In genomic region chr19:3316659-3317207, GRCh38 we compare ENCODE assay signal across 2 cellular contexts.
TF ChIP-seq lines count a peak whose summit lies in the region.

No MANE protein-coding gene starts in this region.

TF ChIP-seq in SK-N-SH, 30 proteins besides CTCF, POLR2A, EP300 and RAD21:
- TF ChIP-seq RXRA (IDR thresholded peaks at IDR 0.05; ENCODE audit: borderline replicate concordance, low read depth): no peak
- no peak for TF ChIP-seq NRF1 (IDR thresholded peaks at IDR 0.05; ENCODE audit: low read depth, low read length)

TF ChIP-seq in H1, 55 proteins besides CTCF, POLR2A, EP300 and RAD21:
- TF ChIP-seq CHD1 (IDR thresholded peaks at IDR 0.05; ENCODE audit: low read depth, low read length) (no peak), RXRA (IDR thresholded peaks at IDR 0.05; ENCODE audit: insufficient read depth, low read depth, low read length) (no peak), TCF12 (IDR thresholded peaks at IDR 0.05; ENCODE audit: low read depth, low read length) (no peak), TAF7 (optimal IDR thresholded peaks at IDR 0.05; ENCODE audit: borderline replicate concordance, low read depth, low read length) (no peak), BRCA1 (IDR thresholded peaks at IDR 0.05; ENCODE audit: low read depth, low read length) (no peak), NANOG (IDR thresholded peaks at IDR 0.05; ENCODE audit: insufficient read depth, low read depth, low read length, poor library complexity, severe bottlenecking) (no peak), JUN (IDR thresholded peaks at IDR 0.05; ENCODE audit: low read depth, low read length) (no peak), SP1 (IDR thresholded peaks at IDR 0.05; ENCODE audit: low read depth, low read length) (no peak), EGR1 (IDR thresholded peaks at IDR 0.05; ENCODE audit: borderline replicate concordance, low read depth, low read length) (no peak), RNF2 (IDR thresholded peaks at IDR 0.05; ENCODE audit: borderline replicate concordance, low read depth, low read length, missing control alignments, poor library complexity, severe bottlenecking) (no peak), GABPA (IDR thresholded peaks at IDR 0.05; ENCODE audit: borderline replicate concordance, insufficient read depth, low read length) (no peak)
